In the genomic region with DNA sequence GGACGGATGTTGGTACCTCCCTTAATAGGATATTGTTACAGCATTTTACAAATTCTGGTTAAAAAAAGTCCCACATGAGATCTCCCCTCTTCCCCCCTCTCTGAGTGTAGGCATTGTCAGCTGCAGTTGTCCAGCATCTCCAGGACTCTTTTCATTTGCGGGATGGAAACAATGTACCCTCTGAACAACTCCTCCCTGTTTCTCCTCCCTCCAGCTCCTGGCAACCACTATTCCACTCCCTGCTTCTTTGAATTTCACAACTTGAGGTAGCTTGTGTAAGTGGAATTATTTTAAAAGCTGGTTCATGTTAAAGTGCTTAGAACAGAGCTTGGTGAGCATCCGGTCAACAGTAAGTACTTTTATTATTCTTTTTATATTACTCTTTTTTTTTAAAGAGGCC, we compare ENCODE assay signal across 14 cellular contexts.
A peak's percentile ranks its signal among the peaks of the same experiment; 100 is the strongest.
DNase-seq lines count a peak whose midpoint lies in the region; TF ChIP-seq lines count a peak whose summit lies in the region.
"Had no signal": no experiment of that assay in that cellular context is flagged by ENCODE, and none has a peak within 500 bp of the region (broad histone marks: within the 10 kb centered on the region; RNA-seq: fewer than 3 reads in every experiment).

No MANE protein-coding gene starts in this region.

- H3K9me3 Mint-ChIP-seq in progenitor cell of endocrine pancreas (ENCODE audit: low read depth) (peaks cover 19% of the 10 kb centered on the region), nephron progenitor cell (peaks cover 41% of the 10 kb centered on the region)

- no peak overlapping the region for H3K9ac ChIP-seq in HUES48 (ENCODE audit: low read depth, low read length)

- no peak overlapping the region for H3K27ac Mint-ChIP-seq in progenitor cell of endocrine pancreas
- no peak overlapping the region for H3K27ac Mint-ChIP-seq in nephron progenitor cell

- H3K36me3 ChIP-seq in HUES48 (ENCODE audit: control insufficient read depth, insufficient read depth, low read length): no peaks in the 10 kb centered on the region; the same call in 1 of the 2 replicates
- peaks cover 11% of the 10 kb centered on the region for H3K36me3 ChIP-seq in mesodermal cell (ENCODE audit: control insufficient read depth, insufficient read depth, low read length)
- H3K36me3 ChIP-seq: prostate gland, thyroid gland had no signal

- no peaks in the 10 kb centered on the region for H3K27me3 Mint-ChIP-seq in progenitor cell of endocrine pancreas
- no peaks in the 10 kb centered on the region for H3K27me3 Mint-ChIP-seq in nephron progenitor cell (ENCODE audit: low read depth, poor library complexity)

- no peak for TF ChIP-seq CTCF in cardiac fibroblast (IDR thresholded peaks at IDR 0.05; ENCODE audit: low read depth, low read length)
- TF ChIP-seq CTCF in progenitor cell of endocrine pancreas (IDR thresholded peaks at IDR 0.05; ENCODE audit: unreplicated experiment): no peak
- no peak for TF ChIP-seq CTCF in nephron progenitor cell (IDR thresholded peaks at IDR 0.05)

- H3K4me3 Mint-ChIP-seq in progenitor cell of endocrine pancreas (ENCODE audit: low read depth) (no peak overlapping the region), nephron progenitor cell (no peak overlapping the region)

- H3K4me1 ChIP-seq in HUES48 (ENCODE audit: control insufficient read depth, insufficient read depth, low read length) (peaks cover 51% of the 10 kb centered on the region), mesodermal cell (ENCODE audit: control insufficient read depth, insufficient read depth, low read length, poor library complexity, severe bottlenecking) (peaks cover 31% of the 10 kb centered on the region)
- H3K4me1 ChIP-seq: prostate gland had no signal

- no peaks in the 10 kb centered on the region for H3K27me3 ChIP-seq in HUES48 (ENCODE audit: control insufficient read depth, insufficient read depth, low read length)
- H3K27me3 ChIP-seq: thyroid gland had no signal

- H3K27ac ChIP-seq in HUES48 (ENCODE audit: low read depth, low read length): peak overlapping the region; percentile 32
- peak overlapping the region; percentile 62 for H3K27ac ChIP-seq in mesodermal cell (ENCODE audit: low read depth, low read length, severe bottlenecking)
- H3K27ac ChIP-seq: HL-60, prostate gland, thyroid gland had no signal

- H3K4me3 ChIP-seq in HUES48 (ENCODE audit: low read depth, low read length) (no peak overlapping the region), cardiac fibroblast (replicated peaks in 1 of 2; ENCODE audit: low read depth in 2 of 2, low read length in 2 of 2) (peak overlapping the region in 1 of 2 donors; percentile 7), mesodermal cell (ENCODE audit: extremely low read depth, insufficient read depth, low read length, poor library complexity, severe bottlenecking) (no peak overlapping the region)
- H3K4me3 ChIP-seq: prostate gland, thyroid gland had no signal

- H3K36me3 Mint-ChIP-seq in progenitor cell of endocrine pancreas (ENCODE audit: insufficient read depth): peaks cover 3% of the 10 kb centered on the region
- H3K36me3 Mint-ChIP-seq in nephron progenitor cell (ENCODE audit: low read depth): peaks cover 28% of the 10 kb centered on the region

- WGBS in mesodermal cell (ENCODE audit: insufficient coverage in 2 of 2), 2 experiments: no CpG with 5 or more reads among the region's 3 CpGs

- DNase-seq in AG20443 (ENCODE audit: low spot score) (peak; percentile 36), cardiac fibroblast (ENCODE audit: low read depth in 2 of 2) (peak; percentile 62 to 72), progenitor cell of endocrine pancreas (ENCODE audit: low spot score, unreplicated experiment) (no peak), NCI-H226 (no peak), nephron progenitor cell (no peak)
- no peak for DNase-seq in activated CD4-positive, alpha-beta T cell treated with anti-CD3 and anti-CD28 coated beads for 48 hours
- DNase-seq: aorta, COR-L47, NCI-H1092 had no signal

- H3K9me3 ChIP-seq in HUES48 (ENCODE audit: control insufficient read depth, insufficient read depth, low read length): no peaks in the 10 kb centered on the region
- H3K9me3 ChIP-seq in mesodermal cell (ENCODE audit: control insufficient read depth, low read length): no peaks in the 10 kb centered on the region
- H3K9me3 ChIP-seq: prostate gland, thyroid gland had no signal

- H3K4me1 Mint-ChIP-seq in progenitor cell of endocrine pancreas (ENCODE audit: low read depth) (peaks cover 10% of the 10 kb centered on the region), nephron progenitor cell (peaks cover 66% of the 10 kb centered on the region)

Comparison
In these comparisons a context has a peak if more than half of its experiments do, and no peak if none do; other contexts are left out.
1. DNase-seq: peak in AG20443 (single experiment) and cardiac fibroblast (2 of 2); none in progenitor cell of endocrine pancreas (single experiment), activated CD4-positive, alpha-beta T cell treated with anti-CD3 and anti-CD28 coated beads for 48 hours (single experiment), NCI-H226 (single experiment) and nephron progenitor cell (single experiment).